ENCODE assay signal across 25 cellular contexts in genomic region chr22:39374801-39375200, GRCh38.
"Had no signal": no experiment of that assay in that cellular context is flagged by ENCODE, and none has a peak within 500 bp of the region (broad histone marks: within the 10 kb centered on the region; RNA-seq: fewer than 3 reads in every experiment).

No MANE protein-coding gene starts in this region.

- FAIRE-seq: colon, endometrium, islet of Langerhans, keratinocyte had no signal

- H3K4me1 ChIP-seq: gastrocnemius medialis, heart right ventricle, left ventricle myocardium inferior, lower lobe of right lung had no signal

- ATAC-seq: effector memory CD8-positive, alpha-beta T cell; esophagus mucosa; gastrocnemius medialis; left cardiac atrium; lower lobe of right lung; mucosa of descending colon had no signal

- H3K4me3 ChIP-seq: coronary artery, esophagus squamous epithelium, gastrocnemius medialis, heart right ventricle, left ventricle myocardium inferior, lower lobe of right lung, mucosa of descending colon had no signal

- H3K9me3 ChIP-seq: gastrocnemius medialis, lower lobe of right lung, mucosa of descending colon had no signal

- H3K27me3 ChIP-seq: dorsolateral prefrontal cortex, esophagus squamous epithelium, gastrocnemius medialis, heart right ventricle had no signal

- H3K27ac ChIP-seq: coronary artery, epithelial cell of prostate, esophagus squamous epithelium, gastrocnemius medialis, heart right ventricle, left ventricle myocardium inferior, lower lobe of right lung had no signal

- DNase-seq: dermis blood vessel endothelial cell; dorsolateral prefrontal cortex; effector CD8-positive, alpha-beta T cell; effector memory CD8-positive, alpha-beta T cell; erythroblast; esophagus squamous epithelium; foreskin fibroblast; foreskin melanocyte; gastrocnemius medialis; glutamatergic neuron; head of caudate nucleus; heart right ventricle; hippocampal formation; left cardiac atrium; left ventricle myocardium inferior; lower lobe of right lung; mesenchymal stem cell; mucosa of descending colon had no signal
